19 cellular contexts compared by ENCODE assay signal in genomic region chr16:78096386-78096785, GRCh38.
"Had no signal": no experiment of that assay in that cellular context is flagged by ENCODE, and none has a peak within 500 bp of the region (broad histone marks: within the 10 kb centered on the region; RNA-seq: fewer than 3 reads in every experiment).

No MANE protein-coding gene starts in this region.

- H3K9me3 Mint-ChIP-seq: activated naive CD8-positive, alpha-beta T cell treated with anti-CD3 and anti-CD28 coated beads for 36 hours; effector memory CD8-positive, alpha-beta T cell had no signal

- DNase-seq: activated CD4-positive, alpha-beta T cell treated with anti-CD3 and anti-CD28 coated beads, Interleukin-2, amount 50 U/mL, for 48 hours; activated CD8-positive, alpha-beta memory T cell treated with anti-CD3 and anti-CD28 coated beads, Interleukin-2, amount 10 ng/mL, durations not matched to agents 7 days and 5 days; activated naive CD4-positive, alpha-beta T cell; activated naive CD8-positive, alpha-beta T cell treated with anti-CD3 and anti-CD28 coated beads for 36 hours; amniotic stem cell; dermis blood vessel endothelial cell; effector memory CD8-positive, alpha-beta T cell; foreskin melanocyte; glutamatergic neuron; hippocampal formation; left ventricle myocardium inferior; right cardiac atrium; stimulated activated CD4-positive, alpha-beta T cell treated with anti-CD3 and anti-CD28 coated beads, Interleukin-2, amount 100 ng/mL, for 24 hours; stimulated activated naive CD4-positive, alpha-beta T cell treated with Interleukin-2 at 50 U/mL for 16 hours; T-helper 2 cell; thyroid gland; WERI-Rb-1 had no signal

- FAIRE-seq: urothelium cell line had no signal

- H3K27ac Mint-ChIP-seq: activated CD8-positive, alpha-beta memory T cell treated with anti-CD3 and anti-CD28 coated beads, Interleukin-2, amount 10 ng/mL, durations not matched to agents 7 days and 5 days; activated naive CD8-positive, alpha-beta T cell treated with anti-CD3 and anti-CD28 coated beads for 36 hours; effector memory CD8-positive, alpha-beta T cell; progenitor cell of endocrine pancreas had no signal

- H3K4me3 ChIP-seq: left ventricle myocardium inferior, thyroid gland had no signal

- ATAC-seq: activated CD8-positive, alpha-beta memory T cell treated with anti-CD3 and anti-CD28 coated beads, Interleukin-2, amount 10 ng/mL, durations not matched to agents 7 days and 5 days; effector memory CD8-positive, alpha-beta T cell; right cardiac atrium had no signal

- H3K27me3 ChIP-seq: thyroid gland had no signal

- H3K27ac ChIP-seq: left ventricle myocardium inferior, thyroid gland, WERI-Rb-1 had no signal

- H3K9me3 ChIP-seq: left ventricle myocardium inferior, thyroid gland had no signal

- H3K4me3 Mint-ChIP-seq: activated CD8-positive, alpha-beta memory T cell treated with anti-CD3 and anti-CD28 coated beads, Interleukin-2, amount 10 ng/mL, durations not matched to agents 7 days and 5 days; activated naive CD8-positive, alpha-beta T cell treated with anti-CD3 and anti-CD28 coated beads for 36 hours; effector memory CD8-positive, alpha-beta T cell had no signal

- H3K36me3 ChIP-seq: left ventricle myocardium inferior, thyroid gland had no signal
